1 cellular context compared by ENCODE assay signal in the genomic region with DNA sequence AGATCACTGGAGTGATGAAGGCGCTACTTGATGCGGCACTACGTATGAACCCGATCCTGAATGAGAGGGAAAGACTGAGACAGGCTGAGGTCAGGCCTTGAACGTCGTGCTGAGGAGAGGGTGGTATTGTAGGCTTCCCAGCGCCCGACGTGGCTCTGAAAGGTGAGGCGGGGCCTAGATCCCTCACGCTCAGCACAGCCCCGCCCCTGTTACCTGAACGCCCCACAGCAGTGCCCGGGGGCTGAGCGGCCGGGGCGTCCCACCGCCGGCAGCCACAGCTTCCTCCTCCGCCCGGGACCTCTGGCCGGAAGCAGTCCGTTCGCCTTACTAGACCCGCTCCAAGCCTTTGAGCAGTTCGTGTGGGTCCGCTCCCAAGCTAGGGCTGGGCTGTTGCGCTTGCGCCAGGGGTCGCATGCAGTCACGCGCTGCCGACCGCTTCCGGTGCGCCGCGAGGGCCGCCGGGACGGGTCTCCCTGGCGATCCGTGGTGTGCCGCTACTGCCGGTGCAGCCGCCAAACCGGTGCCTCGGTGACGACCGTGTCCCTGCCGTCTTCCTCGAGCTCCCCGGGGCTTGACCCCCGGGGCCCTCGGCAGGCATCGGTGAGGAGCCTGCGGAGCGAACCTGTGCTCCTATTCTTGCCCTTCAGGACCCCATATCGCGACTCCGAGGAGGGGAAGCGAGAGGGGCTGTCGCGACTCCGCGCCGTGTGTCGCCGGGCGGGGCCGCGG.
TF ChIP-seq lines count a peak whose summit lies in the region.

A gene with protein sequence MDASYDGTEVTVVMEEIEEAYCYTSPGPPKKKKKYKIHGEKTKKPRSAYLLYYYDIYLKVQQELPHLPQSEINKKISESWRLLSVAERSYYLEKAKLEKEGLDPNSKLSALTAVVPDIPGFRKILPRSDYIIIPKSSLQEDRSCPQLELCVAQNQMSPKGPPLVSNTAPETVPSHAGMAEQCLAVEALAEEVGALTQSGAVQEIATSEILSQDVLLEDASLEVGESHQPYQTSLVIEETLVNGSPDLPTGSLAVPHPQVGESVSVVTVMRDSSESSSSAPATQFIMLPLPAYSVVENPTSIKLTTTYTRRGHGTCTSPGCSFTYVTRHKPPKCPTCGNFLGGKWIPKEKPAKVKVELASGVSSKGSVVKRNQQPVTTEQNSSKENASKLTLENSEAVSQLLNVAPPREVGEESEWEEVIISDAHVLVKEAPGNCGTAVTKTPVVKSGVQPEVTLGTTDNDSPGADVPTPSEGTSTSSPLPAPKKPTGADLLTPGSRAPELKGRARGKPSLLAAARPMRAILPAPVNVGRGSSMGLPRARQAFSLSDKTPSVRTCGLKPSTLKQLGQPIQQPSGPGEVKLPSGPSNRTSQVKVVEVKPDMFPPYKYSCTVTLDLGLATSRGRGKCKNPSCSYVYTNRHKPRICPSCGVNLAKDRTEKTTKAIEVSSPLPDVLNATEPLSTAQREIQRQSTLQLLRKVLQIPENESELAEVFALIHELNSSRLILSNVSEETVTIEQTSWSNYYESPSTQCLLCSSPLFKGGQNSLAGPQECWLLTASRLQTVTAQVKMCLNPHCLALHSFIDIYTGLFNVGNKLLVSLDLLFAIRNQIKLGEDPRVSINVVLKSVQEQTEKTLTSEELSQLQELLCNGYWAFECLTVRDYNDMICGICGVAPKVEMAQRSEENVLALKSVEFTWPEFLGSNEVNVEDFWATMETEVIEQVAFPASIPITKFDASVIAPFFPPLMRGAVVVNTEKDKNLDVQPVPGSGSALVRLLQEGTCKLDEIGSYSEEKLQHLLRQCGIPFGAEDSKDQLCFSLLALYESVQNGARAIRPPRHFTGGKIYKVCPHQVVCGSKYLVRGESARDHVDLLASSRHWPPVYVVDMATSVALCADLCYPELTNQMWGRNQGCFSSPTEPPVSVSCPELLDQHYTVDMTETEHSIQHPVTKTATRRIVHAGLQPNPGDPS (N-terminal part only) (plus strand): TSS at position 479 of the 729 bp plus-strand sequence. CDS start 4,114 bp downstream, outside the sequence.
A gene (minus strand): TSS at position 394 of the 729 bp plus-strand sequence. CDS start 4,306 bp downstream, outside the sequence.

TF ChIP-seq in K562, 482 proteins besides CTCF, POLR2A, EP300 and RAD21 (continued from another document):
- TF ChIP-seq, protein P1, sequence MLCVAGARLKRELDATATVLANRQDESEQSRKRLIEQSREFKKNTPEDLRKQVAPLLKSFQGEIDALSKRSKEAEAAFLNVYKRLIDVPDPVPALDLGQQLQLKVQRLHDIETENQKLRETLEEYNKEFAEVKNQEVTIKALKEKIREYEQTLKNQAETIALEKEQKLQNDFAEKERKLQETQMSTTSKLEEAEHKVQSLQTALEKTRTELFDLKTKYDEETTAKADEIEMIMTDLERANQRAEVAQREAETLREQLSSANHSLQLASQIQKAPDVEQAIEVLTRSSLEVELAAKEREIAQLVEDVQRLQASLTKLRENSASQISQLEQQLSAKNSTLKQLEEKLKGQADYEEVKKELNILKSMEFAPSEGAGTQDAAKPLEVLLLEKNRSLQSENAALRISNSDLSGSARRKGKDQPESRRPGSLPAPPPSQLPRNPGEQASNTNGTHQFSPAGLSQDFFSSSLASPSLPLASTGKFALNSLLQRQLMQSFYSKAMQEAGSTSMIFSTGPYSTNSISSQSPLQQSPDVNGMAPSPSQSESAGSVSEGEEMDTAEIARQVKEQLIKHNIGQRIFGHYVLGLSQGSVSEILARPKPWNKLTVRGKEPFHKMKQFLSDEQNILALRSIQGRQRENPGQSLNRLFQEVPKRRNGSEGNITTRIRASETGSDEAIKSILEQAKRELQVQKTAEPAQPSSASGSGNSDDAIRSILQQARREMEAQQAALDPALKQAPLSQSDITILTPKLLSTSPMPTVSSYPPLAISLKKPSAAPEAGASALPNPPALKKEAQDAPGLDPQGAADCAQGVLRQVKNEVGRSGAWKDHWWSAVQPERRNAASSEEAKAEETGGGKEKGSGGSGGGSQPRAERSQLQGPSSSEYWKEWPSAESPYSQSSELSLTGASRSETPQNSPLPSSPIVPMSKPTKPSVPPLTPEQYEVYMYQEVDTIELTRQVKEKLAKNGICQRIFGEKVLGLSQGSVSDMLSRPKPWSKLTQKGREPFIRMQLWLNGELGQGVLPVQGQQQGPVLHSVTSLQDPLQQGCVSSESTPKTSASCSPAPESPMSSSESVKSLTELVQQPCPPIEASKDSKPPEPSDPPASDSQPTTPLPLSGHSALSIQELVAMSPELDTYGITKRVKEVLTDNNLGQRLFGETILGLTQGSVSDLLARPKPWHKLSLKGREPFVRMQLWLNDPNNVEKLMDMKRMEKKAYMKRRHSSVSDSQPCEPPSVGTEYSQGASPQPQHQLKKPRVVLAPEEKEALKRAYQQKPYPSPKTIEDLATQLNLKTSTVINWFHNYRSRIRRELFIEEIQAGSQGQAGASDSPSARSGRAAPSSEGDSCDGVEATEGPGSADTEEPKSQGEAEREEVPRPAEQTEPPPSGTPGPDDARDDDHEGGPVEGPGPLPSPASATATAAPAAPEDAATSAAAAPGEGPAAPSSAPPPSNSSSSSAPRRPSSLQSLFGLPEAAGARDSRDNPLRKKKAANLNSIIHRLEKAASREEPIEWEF (CRISPR knock-in tag; IDR thresholded peaks at IDR 0.05) = no peak
- TF ChIP-seq EP400 (IDR thresholded peaks at IDR 0.05) = peak; percentile 89
- no peak for TF ChIP-seq SRSF7 (optimal IDR thresholded peaks at IDR 0.05; ENCODE audit: low read depth, low read length)
- TF ChIP-seq, protein P2, sequence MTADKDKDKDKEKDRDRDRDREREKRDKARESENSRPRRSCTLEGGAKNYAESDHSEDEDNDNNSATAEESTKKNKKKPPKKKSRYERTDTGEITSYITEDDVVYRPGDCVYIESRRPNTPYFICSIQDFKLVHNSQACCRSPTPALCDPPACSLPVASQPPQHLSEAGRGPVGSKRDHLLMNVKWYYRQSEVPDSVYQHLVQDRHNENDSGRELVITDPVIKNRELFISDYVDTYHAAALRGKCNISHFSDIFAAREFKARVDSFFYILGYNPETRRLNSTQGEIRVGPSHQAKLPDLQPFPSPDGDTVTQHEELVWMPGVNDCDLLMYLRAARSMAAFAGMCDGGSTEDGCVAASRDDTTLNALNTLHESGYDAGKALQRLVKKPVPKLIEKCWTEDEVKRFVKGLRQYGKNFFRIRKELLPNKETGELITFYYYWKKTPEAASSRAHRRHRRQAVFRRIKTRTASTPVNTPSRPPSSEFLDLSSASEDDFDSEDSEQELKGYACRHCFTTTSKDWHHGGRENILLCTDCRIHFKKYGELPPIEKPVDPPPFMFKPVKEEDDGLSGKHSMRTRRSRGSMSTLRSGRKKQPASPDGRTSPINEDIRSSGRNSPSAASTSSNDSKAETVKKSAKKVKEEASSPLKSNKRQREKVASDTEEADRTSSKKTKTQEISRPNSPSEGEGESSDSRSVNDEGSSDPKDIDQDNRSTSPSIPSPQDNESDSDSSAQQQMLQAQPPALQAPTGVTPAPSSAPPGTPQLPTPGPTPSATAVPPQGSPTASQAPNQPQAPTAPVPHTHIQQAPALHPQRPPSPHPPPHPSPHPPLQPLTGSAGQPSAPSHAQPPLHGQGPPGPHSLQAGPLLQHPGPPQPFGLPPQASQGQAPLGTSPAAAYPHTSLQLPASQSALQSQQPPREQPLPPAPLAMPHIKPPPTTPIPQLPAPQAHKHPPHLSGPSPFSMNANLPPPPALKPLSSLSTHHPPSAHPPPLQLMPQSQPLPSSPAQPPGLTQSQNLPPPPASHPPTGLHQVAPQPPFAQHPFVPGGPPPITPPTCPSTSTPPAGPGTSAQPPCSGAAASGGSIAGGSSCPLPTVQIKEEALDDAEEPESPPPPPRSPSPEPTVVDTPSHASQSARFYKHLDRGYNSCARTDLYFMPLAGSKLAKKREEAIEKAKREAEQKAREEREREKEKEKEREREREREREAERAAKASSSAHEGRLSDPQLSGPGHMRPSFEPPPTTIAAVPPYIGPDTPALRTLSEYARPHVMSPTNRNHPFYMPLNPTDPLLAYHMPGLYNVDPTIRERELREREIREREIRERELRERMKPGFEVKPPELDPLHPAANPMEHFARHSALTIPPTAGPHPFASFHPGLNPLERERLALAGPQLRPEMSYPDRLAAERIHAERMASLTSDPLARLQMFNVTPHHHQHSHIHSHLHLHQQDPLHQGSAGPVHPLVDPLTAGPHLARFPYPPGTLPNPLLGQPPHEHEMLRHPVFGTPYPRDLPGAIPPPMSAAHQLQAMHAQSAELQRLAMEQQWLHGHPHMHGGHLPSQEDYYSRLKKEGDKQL (CRISPR knock-in tag; IDR thresholded peaks at IDR 0.05; ENCODE audit: borderline replicate concordance) = no peak
- TF ChIP-seq HLTF (IDR thresholded peaks at IDR 0.05) = no peak; the same call in 1 of the 2 replicates
- TF ChIP-seq, protein P3, sequence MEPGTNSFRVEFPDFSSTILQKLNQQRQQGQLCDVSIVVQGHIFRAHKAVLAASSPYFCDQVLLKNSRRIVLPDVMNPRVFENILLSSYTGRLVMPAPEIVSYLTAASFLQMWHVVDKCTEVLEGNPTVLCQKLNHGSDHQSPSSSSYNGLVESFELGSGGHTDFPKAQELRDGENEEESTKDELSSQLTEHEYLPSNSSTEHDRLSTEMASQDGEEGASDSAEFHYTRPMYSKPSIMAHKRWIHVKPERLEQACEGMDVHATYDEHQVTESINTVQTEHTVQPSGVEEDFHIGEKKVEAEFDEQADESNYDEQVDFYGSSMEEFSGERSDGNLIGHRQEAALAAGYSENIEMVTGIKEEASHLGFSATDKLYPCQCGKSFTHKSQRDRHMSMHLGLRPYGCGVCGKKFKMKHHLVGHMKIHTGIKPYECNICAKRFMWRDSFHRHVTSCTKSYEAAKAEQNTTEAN (CRISPR knock-in tag; IDR thresholded peaks at IDR 0.05) = peak; percentile 82; the same call in 1 of the 2 replicates
- TF ChIP-seq FOXJ2 (tag; IDR thresholded peaks at IDR 0.05) = no peak
- no peak for TF ChIP-seq RBM17 (IDR thresholded peaks at IDR 0.05; ENCODE audit: borderline replicate concordance, low read depth, low read length)
- TF ChIP-seq, protein P4, sequence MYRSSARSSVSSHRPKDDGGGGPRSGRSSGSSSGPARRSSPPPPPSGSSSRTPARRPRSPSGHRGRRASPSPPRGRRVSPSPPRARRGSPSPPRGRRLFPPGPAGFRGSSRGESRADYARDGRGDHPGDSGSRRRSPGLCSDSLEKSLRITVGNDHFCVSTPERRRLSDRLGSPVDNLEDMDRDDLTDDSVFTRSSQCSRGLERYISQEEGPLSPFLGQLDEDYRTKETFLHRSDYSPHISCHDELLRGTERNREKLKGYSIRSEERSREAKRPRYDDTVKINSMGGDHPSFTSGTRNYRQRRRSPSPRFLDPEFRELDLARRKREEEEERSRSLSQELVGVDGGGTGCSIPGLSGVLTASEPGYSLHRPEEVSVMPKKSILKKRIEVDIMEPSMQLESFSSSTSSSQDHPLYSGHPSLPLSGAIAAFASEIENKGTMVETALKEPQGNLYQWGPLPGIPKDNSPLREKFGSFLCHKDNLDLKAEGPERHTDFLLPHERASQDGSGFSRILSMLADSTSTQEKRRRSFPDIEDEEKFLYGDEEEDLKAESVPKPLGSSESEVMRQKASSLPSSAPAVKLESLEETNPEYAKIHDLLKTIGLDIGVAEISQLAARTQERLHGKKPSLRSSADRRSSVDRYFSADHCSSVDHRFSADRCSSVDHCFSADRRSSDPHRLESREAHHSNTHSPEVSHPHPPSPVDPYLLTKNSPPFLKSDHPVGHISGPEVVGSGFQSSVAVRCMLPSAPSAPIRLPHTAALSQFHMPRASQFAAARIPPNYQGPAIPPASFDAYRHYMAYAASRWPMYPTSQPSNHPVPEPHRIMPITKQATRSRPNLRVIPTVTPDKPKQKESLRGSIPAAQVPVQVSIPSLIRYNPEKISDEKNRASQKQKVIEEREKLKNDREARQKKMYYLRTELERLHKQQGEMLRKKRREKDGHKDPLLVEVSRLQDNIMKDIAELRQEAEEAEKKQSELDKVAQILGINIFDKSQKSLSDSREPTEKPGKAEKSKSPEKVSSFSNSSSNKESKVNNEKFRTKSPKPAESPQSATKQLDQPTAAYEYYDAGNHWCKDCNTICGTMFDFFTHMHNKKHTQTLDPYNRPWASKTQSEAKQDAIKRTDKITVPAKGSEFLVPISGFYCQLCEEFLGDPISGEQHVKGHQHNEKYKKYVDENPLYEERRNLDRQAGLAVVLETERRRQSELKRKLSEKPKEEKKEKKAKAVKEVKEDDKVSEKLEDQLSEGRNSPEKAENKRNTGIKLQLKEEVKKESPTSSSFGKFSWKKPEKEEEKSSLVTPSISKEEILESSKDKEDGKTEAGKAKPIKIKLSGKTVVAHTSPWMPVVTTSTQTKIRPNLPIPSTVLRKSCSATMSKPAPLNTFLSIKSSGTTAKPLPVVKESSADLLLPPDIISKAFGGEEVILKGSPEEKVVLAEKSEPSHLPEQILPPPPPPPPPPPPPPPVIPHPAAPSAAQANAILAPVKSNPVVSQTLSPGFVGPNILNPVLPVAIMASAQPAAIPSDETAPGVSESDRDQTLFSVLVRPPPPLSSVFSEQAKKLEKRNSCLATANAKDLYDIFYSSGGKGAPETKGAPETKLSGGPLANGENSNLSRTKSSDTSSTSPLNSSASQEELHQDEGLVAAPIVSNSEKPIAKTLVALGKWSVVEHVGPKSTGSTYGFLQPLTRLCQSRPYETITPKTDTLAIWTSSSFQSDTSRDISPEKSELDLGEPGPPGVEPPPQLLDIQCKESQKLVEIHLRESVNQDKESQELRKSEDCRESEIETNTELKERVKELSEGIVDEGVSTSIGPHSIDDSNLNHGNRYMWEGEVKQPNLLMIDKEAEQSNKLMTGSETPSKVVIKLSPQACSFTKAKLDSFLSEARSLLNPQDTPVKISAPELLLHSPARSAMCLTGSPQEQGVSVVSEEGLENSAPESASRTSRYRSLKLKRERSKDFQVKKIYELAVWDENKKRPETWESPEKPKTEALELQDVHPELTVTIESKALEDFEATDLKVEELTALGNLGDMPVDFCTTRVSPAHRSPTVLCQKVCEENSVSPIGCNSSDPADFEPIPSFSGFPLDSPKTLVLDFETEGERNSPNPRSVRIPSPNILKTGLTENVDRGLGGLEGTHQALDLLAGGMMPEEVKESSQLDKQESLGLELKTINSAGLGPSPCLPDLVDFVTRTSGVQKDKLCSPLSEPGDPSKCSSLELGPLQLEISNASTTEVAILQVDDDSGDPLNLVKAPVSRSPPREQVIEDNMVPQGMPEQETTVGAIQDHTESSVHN (IDR thresholded peaks at IDR 0.05; ENCODE audit: borderline replicate concordance in 1 of 2, low read depth in 1 of 2) = no peak
- no peak for TF ChIP-seq HDGF (IDR thresholded peaks at IDR 0.05)
